Comparison of ENCODE assay signal across 11 cellular contexts in the genomic region with DNA sequence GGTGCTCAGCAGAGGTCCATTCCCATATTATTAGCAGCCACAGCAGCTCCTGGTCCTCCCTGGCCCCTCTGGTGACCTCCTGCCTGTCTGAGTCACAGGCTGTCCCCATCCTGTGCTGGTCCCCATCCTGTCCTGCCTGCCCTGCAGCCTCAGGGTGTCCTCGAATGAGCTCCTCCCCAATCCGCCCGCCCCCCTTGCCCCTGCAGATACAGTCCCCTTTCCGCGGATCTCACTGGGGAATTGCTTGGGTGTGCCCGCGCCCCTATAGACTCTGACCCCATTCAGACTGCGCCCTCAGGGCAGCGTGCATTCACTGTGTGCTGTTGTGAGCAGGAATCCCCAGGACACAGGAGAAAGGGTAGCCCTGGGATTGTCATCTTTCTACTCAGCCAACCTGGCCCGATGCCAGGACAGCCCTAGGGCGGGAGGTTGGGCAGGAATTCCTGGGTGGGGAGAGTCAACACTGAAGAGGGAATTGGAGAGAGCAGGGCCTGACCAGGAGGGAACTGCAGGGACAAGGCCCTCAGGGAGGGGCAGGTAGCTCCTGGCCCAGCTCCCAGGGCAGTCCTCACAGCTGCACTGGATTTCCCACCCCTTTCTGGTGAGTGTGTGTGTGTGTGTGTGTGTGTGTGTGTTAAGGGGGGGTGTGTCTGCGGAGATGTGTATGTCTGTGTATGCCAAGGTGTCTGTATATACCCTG. TPM values are rescaled to one million over a fixed set of nuclear protein-coding genes. Genes with fewer than 3 reads are reported as not detected.
DNase-seq lines count a peak whose midpoint lies in the region; ATAC-seq and TF ChIP-seq lines count a peak whose summit lies in the region.
"Had no signal": no experiment of that assay in that cellular context is flagged by ENCODE, and none has a peak within 500 bp of the region (broad histone marks: within the 10 kb centered on the region; RNA-seq: fewer than 3 reads in every experiment).

No MANE protein-coding gene starts in this region.

- peak; percentile 12 for DNase-seq in activated CD4-positive, CD25-positive, alpha-beta regulatory T cell treated with anti-CD3 and anti-CD28 coated beads, Interleukin-2, amount 50 U/mL, for 72 hours
- DNase-seq in activated CD4-positive, CD25-positive, alpha-beta regulatory T cell (lab: John Stamatoyannopoulos, UW): no peak
- DNase-seq in iris pigment epithelial cell (ENCODE audit: low read depth): peak; percentile 29
- DNase-seq in GM10248 (ENCODE audit: extremely low spot score): no peak
- DNase-seq in SKM-1 (lab: John Stamatoyannopoulos, UW; ENCODE audit: unreplicated experiment): no peak
- no peak for DNase-seq in immature natural killer cell
- DNase-seq: T-helper 1 cell had no signal

- CTCF ChIA-PET in GM10248 (lab: Yijun Ruan, JAX): interaction anchor here (1.6 to 4.3 kb wide), 2 partner anchors 8 to 649 kb away, joined by 3 to 31 read pairs; no protein-coding TSS in a partner anchor

- H3K4me3 Mint-ChIP-seq in immature natural killer cell: no peak overlapping the region

- no peak for TF ChIP-seq CTCF in GM10248 (IDR thresholded peaks at IDR 0.05; ENCODE audit: control extremely low read depth, extremely low read depth, low read depth, missing control alignments)

- H3K36me3 Mint-ChIP-seq in immature natural killer cell: peaks cover 1 to 7% (median 3%) of the 10 kb centered on the region in 3 donors

- H3K4me1 Mint-ChIP-seq in immature natural killer cell: peaks cover 6 to 8% of the 10 kb centered on the region in 2 donors

- H3K27ac Mint-ChIP-seq in immature natural killer cell: no peak overlapping the region

- ATAC-seq in SK-N-SH treated with all-trans-retinoic acid at 6 μM for 48 hours: peak; percentile 69
- ATAC-seq in HG02571 (IDR thresholded peaks at IDR 0.05; ENCODE audit: unreplicated experiment): no peak

- POLR2A ChIA-PET in GM10248 (lab: Yijun Ruan, JAX): no interaction called here

- H3K9me3 Mint-ChIP-seq in immature natural killer cell: peaks cover 5 to 9% (median 7%) of the 10 kb centered on the region in 6 donors

- peaks cover 2 to 6% (median 5%) of the 10 kb centered on the region in 3 donors for H3K27me3 Mint-ChIP-seq in immature natural killer cell (ENCODE audit: low read depth in 3 of 3)

TF ChIP-seq in SK-N-SH treated with all-trans-retinoic acid at 6 μM for 48 hours, 23 proteins besides CTCF, POLR2A, EP300 and RAD21:
- no peak for TF ChIP-seq ZNF8 (CRISPR knock-in tag; IDR thresholded peaks at IDR 0.05)
- no peak for TF ChIP-seq ZNF70 (CRISPR knock-in tag; IDR thresholded peaks at IDR 0.05)
- TF ChIP-seq ESRRG (CRISPR knock-in tag; IDR thresholded peaks at IDR 0.05): no peak
- TF ChIP-seq ARNTL (CRISPR knock-in tag; IDR thresholded peaks at IDR 0.05; ENCODE audit: borderline replicate concordance, low read depth): no peak
- TF ChIP-seq, protein P1, sequence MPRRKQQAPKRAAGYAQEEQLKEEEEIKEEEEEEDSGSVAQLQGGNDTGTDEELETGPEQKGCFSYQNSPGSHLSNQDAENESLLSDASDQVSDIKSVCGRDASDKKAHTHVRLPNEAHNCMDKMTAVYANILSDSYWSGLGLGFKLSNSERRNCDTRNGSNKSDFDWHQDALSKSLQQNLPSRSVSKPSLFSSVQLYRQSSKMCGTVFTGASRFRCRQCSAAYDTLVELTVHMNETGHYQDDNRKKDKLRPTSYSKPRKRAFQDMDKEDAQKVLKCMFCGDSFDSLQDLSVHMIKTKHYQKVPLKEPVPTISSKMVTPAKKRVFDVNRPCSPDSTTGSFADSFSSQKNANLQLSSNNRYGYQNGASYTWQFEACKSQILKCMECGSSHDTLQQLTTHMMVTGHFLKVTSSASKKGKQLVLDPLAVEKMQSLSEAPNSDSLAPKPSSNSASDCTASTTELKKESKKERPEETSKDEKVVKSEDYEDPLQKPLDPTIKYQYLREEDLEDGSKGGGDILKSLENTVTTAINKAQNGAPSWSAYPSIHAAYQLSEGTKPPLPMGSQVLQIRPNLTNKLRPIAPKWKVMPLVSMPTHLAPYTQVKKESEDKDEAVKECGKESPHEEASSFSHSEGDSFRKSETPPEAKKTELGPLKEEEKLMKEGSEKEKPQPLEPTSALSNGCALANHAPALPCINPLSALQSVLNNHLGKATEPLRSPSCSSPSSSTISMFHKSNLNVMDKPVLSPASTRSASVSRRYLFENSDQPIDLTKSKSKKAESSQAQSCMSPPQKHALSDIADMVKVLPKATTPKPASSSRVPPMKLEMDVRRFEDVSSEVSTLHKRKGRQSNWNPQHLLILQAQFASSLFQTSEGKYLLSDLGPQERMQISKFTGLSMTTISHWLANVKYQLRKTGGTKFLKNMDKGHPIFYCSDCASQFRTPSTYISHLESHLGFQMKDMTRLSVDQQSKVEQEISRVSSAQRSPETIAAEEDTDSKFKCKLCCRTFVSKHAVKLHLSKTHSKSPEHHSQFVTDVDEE (CRISPR knock-in tag; IDR thresholded peaks at IDR 0.05): no peak
- no peak for TF ChIP-seq CSDC2 (CRISPR knock-in tag; IDR thresholded peaks at IDR 0.05)
- TF ChIP-seq, protein P2, sequence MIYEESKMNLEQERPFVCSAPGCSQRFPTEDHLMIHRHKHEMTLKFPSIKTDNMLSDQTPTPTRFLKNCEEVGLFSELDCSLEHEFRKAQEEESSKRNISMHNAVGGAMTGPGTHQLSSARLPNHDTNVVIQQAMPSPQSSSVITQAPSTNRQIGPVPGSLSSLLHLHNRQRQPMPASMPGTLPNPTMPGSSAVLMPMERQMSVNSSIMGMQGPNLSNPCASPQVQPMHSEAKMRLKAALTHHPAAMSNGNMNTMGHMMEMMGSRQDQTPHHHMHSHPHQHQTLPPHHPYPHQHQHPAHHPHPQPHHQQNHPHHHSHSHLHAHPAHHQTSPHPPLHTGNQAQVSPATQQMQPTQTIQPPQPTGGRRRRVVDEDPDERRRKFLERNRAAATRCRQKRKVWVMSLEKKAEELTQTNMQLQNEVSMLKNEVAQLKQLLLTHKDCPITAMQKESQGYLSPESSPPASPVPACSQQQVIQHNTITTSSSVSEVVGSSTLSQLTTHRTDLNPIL (CRISPR knock-in tag; IDR thresholded peaks at IDR 0.05; ENCODE audit: low read depth): no peak
- no peak for TF ChIP-seq SNAI2 (CRISPR knock-in tag; IDR thresholded peaks at IDR 0.05)
- TF ChIP-seq ZFP3 (CRISPR knock-in tag; IDR thresholded peaks at IDR 0.05): no peak
- no peak for TF ChIP-seq PPARA (CRISPR knock-in tag; IDR thresholded peaks at IDR 0.05; ENCODE audit: borderline replicate concordance)
- no peak for TF ChIP-seq TOX (CRISPR knock-in tag; IDR thresholded peaks at IDR 0.05; ENCODE audit: borderline replicate concordance)
- TF ChIP-seq, protein P3, sequence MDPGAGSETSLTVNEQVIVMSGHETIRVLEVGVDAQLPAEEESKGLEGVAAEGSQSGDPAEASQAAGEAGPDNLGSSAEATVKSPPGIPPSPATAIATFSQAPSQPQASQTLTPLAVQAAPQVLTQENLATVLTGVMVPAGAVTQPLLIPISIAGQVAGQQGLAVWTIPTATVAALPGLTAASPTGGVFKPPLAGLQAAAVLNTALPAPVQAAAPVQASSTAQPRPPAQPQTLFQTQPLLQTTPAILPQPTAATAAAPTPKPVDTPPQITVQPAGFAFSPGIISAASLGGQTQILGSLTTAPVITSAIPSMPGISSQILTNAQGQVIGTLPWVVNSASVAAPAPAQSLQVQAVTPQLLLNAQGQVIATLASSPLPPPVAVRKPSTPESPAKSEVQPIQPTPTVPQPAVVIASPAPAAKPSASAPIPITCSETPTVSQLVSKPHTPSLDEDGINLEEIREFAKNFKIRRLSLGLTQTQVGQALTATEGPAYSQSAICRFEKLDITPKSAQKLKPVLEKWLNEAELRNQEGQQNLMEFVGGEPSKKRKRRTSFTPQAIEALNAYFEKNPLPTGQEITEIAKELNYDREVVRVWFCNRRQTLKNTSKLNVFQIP (CRISPR knock-in tag; IDR thresholded peaks at IDR 0.05; ENCODE audit: borderline replicate concordance, low read depth): no peak
- no peak for TF ChIP-seq BACH2 (CRISPR knock-in tag; IDR thresholded peaks at IDR 0.05; ENCODE audit: borderline replicate concordance)

RNA-seq across cellular contexts. Expression of a gene that starts 1.1 kb away (rescaled TPM):
- polyA plus RNA-seq in immature natural killer cell: not detected
- polyA plus RNA-seq: AG04450, smooth muscle cell had no signal

RNA-seq across cellular contexts. Expression of a gene that starts 12.5 kb away (rescaled TPM):
- polyA plus RNA-seq in immature natural killer cell: not detected
- polyA plus RNA-seq: AG04450, smooth muscle cell had no signal

Comparison
In these comparisons a context has a peak if more than half of its experiments do, and no peak if none do; other contexts are left out.
1. DNase-seq: peak in activated CD4-positive, CD25-positive, alpha-beta regulatory T cell treated with anti-CD3 and anti-CD28 coated beads, Interleukin-2, amount 50 U/mL, for 72 hours (single experiment) and iris pigment epithelial cell (single experiment); none in activated CD4-positive, CD25-positive, alpha-beta regulatory T cell (0 of 4), GM10248 (single experiment), SKM-1 (single experiment) and immature natural killer cell (0 of 3).